8 cellular contexts compared by ENCODE assay signal in genomic region chr1:204506969-204507316, GRCh38. TPM values are rescaled to one million over a fixed set of nuclear protein-coding genes. Genes with fewer than 3 reads are reported as not detected.
DNase-seq lines count a peak whose midpoint lies in the region; ATAC-seq, FAIRE-seq and TF ChIP-seq lines count a peak whose summit lies in the region.

No MANE protein-coding gene starts in this region.

- peak overlapping the region; percentile 80 for H3K27ac ChIP-seq in colonic mucosa
- peak overlapping the region; percentile 83 to 89 for H3K27ac ChIP-seq in left lung

- peaks cover 28% of the 10 kb centered on the region for H3K4me1 Mint-ChIP-seq in activated CD4-positive, alpha-beta T cell treated with anti-CD3 and anti-CD28 coated beads for 36 hours

- ATAC-seq in HG03439 (IDR thresholded peaks at IDR 0.05; ENCODE audit: unreplicated experiment) (peak; percentile 53), left lung (peak; percentile 72)
- peak; percentile 72 for ATAC-seq in activated CD4-positive, alpha-beta T cell treated with anti-CD3 and anti-CD28 coated beads for 36 hours

- intact Hi-C loops in activated CD4-positive, alpha-beta T cell treated with anti-CD3 and anti-CD28 coated beads for 36 hours (cut with DNase I, micrococcal nuclease), result loop anchor here (1.0 to 10.0 kb wide), 11 partner anchors 9 to 1242 kb away; partner anchors contain the start of genes MDM4 (in 2 of the 2), PPP1R15B (in 2 of the 2), SNRPE (in 1 of the 2) and ZBED6 (in 1 of the 2)
- intact Hi-C loops in colonic mucosa (cut with DNase I) (no loop called here), left lung (cut with DNase I) (loop anchor here in 1 of 2 donors (10.0 kb wide), 1 partner anchor 62 kb away; no protein-coding TSS in a partner anchor)

- no peaks in the 10 kb centered on the region for H3K36me3 ChIP-seq in colonic mucosa
- no peaks in the 10 kb centered on the region for H3K36me3 ChIP-seq in left lung

- peaks cover 7% of the 10 kb centered on the region for H3K36me3 Mint-ChIP-seq in activated CD4-positive, alpha-beta T cell treated with anti-CD3 and anti-CD28 coated beads for 36 hours (ENCODE audit: low read depth)

- peaks cover 2% of the 10 kb centered on the region for H3K27me3 Mint-ChIP-seq in activated CD4-positive, alpha-beta T cell treated with anti-CD3 and anti-CD28 coated beads for 36 hours

- H3K4me3 Mint-ChIP-seq in activated CD4-positive, alpha-beta T cell treated with anti-CD3 and anti-CD28 coated beads for 36 hours, result peak overlapping the region; percentile 89

- peak overlapping the region; percentile 52 to 80 for H3K9ac ChIP-seq in colonic mucosa (ENCODE audit: low read depth in 2 of 2, low read length in 2 of 2)

- TF ChIP-seq CTCF in colonic mucosa (IDR thresholded peaks at IDR 0.05) (no peak), left lung (IDR thresholded peaks at IDR 0.05) (no peak)

- CTCF ChIA-PET in activated CD4-positive, alpha-beta T cell treated with anti-CD3 and anti-CD28 coated beads for 36 hours (lab: Charles Lee), result interaction anchor here (0.6 to 18.6 kb wide), 18 partner anchors 9 to 300 kb away, joined by 3 to 910 read pairs (median 6); partner anchors contain the start of genes MDM4 and PIK3C2B

- H3K4me3 ChIP-seq in colonic mucosa (peak overlapping the region; percentile 45), left lung (peak overlapping the region; percentile 39 to 59)

- DNase-seq in AG20443 (ENCODE audit: low spot score), result peak; percentile 62
- no peak for DNase-seq in GM19239 (ENCODE audit: insufficient read length, low spot score)
- DNase-seq in NCI-H510A treated with DMSO at 0.1 percent for 48 hours (lab: John Stamatoyannopoulos, UW), result peak; percentile 91
- DNase-seq in activated CD4-positive, alpha-beta T cell treated with anti-CD3 and anti-CD28 coated beads for 36 hours, result peak; percentile 91
- DNase-seq in colonic mucosa, result peak; percentile 93
- peak in 1 of 2 donors; percentile 68 for DNase-seq in left lung
- DNase-seq in stimulated activated CD4-positive, alpha-beta T cell treated with anti-CD3 and anti-CD28 coated beads, Interleukin-2, amount 100 ng/mL, for 24 hours, result peak; percentile 84 to 90

- FAIRE-seq in GM19239 (lab: Jason Lieb, UNC), result peak; percentile 81

- peak overlapping the region; percentile 99 for H3K27ac Mint-ChIP-seq in activated CD4-positive, alpha-beta T cell treated with anti-CD3 and anti-CD28 coated beads for 36 hours

- POLR2A ChIA-PET in activated CD4-positive, alpha-beta T cell treated with anti-CD3 and anti-CD28 coated beads for 36 hours (lab: Charles Lee), result interaction anchor here (0.6 to 3.1 kb wide), 4 partner anchors 9 to 103 kb away, joined by 3 to 63 read pairs (median 4); partner anchors contain the start of gene MDM4

- H3K9me3 ChIP-seq in colonic mucosa (no peaks in the 10 kb centered on the region), left lung (no peaks in the 10 kb centered on the region)

- H3K4me1 ChIP-seq in colonic mucosa (no peaks in the 10 kb centered on the region), left lung (peaks cover 0 to 24% of the 10 kb centered on the region in 2 donors)

- no peaks in the 10 kb centered on the region for H3K9me3 Mint-ChIP-seq in activated CD4-positive, alpha-beta T cell treated with anti-CD3 and anti-CD28 coated beads for 36 hours (ENCODE audit: low read depth)

- H3K27me3 ChIP-seq in colonic mucosa (no peaks in the 10 kb centered on the region), left lung (no peaks in the 10 kb centered on the region)

RNA-seq across cellular contexts. Expression of gene MDM4, which starts 9.3 kb away (rescaled TPM):
- 10 to 100 TPM; 89.1 to 94.6 TPM for total RNA-seq in activated CD4-positive, alpha-beta T cell treated with anti-CD3 and anti-CD28 coated beads for 36 hours
- total RNA-seq in colonic mucosa, result 10 to 100 TPM; 43.7 to 49.8 TPM
- total RNA-seq in left lung, result 10 to 100 TPM; 46.7 to 82.1 TPM

RNA-seq across cellular contexts. Expression of gene PIK3C2B, which starts 12.3 kb away (rescaled TPM):
- 10 to 100 TPM; 38.2 to 44.0 TPM for total RNA-seq in activated CD4-positive, alpha-beta T cell treated with anti-CD3 and anti-CD28 coated beads for 36 hours
- total RNA-seq in colonic mucosa, result 10 to 100 TPM; 67.6 to 85.5 TPM
- 10 to 100 TPM; 26.5 to 42.6 TPM for total RNA-seq in left lung
